7 cellular contexts compared by ENCODE assay signal in the genomic region with DNA sequence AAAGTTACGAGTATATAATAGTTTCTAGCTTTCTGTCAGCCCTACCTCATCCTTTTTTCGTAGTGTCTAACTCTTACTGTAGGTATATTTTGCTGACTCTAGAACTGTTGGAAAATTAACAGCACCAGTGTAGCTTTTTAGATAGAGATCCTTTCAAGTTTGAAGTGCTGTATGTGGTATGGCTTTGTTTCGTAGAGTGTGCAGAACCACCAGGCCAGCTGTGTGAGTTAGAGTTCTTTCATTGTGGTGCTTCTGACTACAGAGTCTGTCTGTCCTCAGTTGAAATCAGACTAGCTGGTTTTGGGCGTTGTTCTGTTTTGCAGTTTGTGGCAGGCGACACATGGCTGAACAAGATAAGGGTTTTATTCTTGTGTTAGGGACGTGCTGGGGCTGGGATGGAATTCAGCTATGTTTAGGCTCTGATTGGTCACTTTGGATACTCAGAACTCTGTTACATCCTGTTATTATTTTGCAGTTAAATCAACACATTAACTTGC. TPM values are rescaled to one million over a fixed set of nuclear protein-coding genes. Genes with fewer than 3 reads are reported as not detected.
DNase-seq lines count a peak whose midpoint lies in the region; ATAC-seq, FAIRE-seq and TF ChIP-seq lines count a peak whose summit lies in the region.

No MANE protein-coding gene starts in this region.

- TF ChIP-seq CTCF in GM12878 (IDR thresholded peaks at IDR 0.05 in 2 of 3, conservative IDR thresholded peaks at IDR 0.05 in 1 of 3; ENCODE audit: control insufficient read depth in 2 of 3, extremely low read depth in 1 of 3, insufficient read depth in 1 of 3, low read depth in 3 of 3, low read length in 3 of 3) = no peak

- no peak for TF ChIP-seq POLR2A in GM12878 (IDR thresholded peaks at IDR 0.05; ENCODE audit: low read depth, low read length)

- SMC1A ChIA-PET in GM12878 (lab: Charles Lee; ENCODE audit: uncharacterized antibody, unreplicated experiment) = interaction anchor here (0.7 to 4.9 kb wide), 17 partner anchors 8 to 276 kb away, joined by 3 to 37 read pairs (median 4); no protein-coding TSS in a partner anchor

- BruUV-seq in GM12878 (replicated peaks; lab: Mats Ljungman, UMichigan) = no TSS peak

- peak; percentile 14 for ATAC-seq in GM12878
- no peak for ATAC-seq in HG02642 (IDR thresholded peaks at IDR 0.05; ENCODE audit: poor library complexity, unreplicated experiment)

- DNase-seq in GM12878 (ENCODE audit: low read depth, low spot score) (no peak), kidney glomerular epithelial cell (lab: John Stamatoyannopoulos, UW) (peak; percentile 69), SHP77 (lab: John Stamatoyannopoulos, UW) (no peak), NCI-H1694 treated with DMSO at 0.1 percent for 48 hours (lab: John Stamatoyannopoulos, UW) (no peak)

- no peaks in the 10 kb centered on the region for H3K36me3 ChIP-seq in HUES6 (ENCODE audit: control insufficient read depth, insufficient read depth, low read length)
- no peaks in the 10 kb centered on the region for H3K36me3 ChIP-seq in GM12878 (ENCODE audit: control insufficient read depth in 2 of 2, insufficient read depth in 2 of 2, low read length in 1 of 2)
- H3K36me3 ChIP-seq in subcutaneous abdominal adipose tissue (ENCODE audit: control insufficient read depth in 5 of 5, insufficient read depth in 5 of 5, low read length in 5 of 5) = no peaks in the 10 kb centered on the region

- CTCF ChIA-PET in GM12878 (lab: Yijun Ruan, JAX) = interaction anchor here (0.6 to 2.1 kb wide), 9 partner anchors 10 to 88 kb away, joined by 3 to 7 read pairs (median 3); no protein-coding TSS in a partner anchor

- no peaks in the 10 kb centered on the region for H3K9me3 ChIP-seq in HUES6 (ENCODE audit: control insufficient read depth, insufficient read depth, low read depth, low read length)
- H3K9me3 ChIP-seq in GM12878 (replicated peaks; ENCODE audit: control insufficient read depth, insufficient read depth, low read length) = no peaks in the 10 kb centered on the region; the same call in 2 of the 3 replicates
- no peaks in the 10 kb centered on the region for H3K9me3 ChIP-seq in subcutaneous abdominal adipose tissue (ENCODE audit: control insufficient read depth in 5 of 5, low read length in 5 of 5)

- no peak for TF ChIP-seq RAD21 in GM12878 (IDR thresholded peaks at IDR 0.05; ENCODE audit: insufficient read depth, low read depth, low read length)

- peak overlapping the region; percentile 10; the same call in 1 of the 2 replicates for H3K4me2 ChIP-seq in GM12878 (ENCODE audit: control insufficient read depth, insufficient read depth)

- H4K20me1 ChIP-seq in GM12878 (ENCODE audit: control insufficient read depth, insufficient read depth) = peaks cover 2% of the 10 kb centered on the region

- H3K79me2 ChIP-seq in GM12878 (ENCODE audit: control insufficient read depth, insufficient read depth, low read length) = peaks cover 59% of the 10 kb centered on the region

- H3K9ac ChIP-seq in HUES6 (ENCODE audit: low read length) (peak overlapping the region; percentile 1), GM12878 (ENCODE audit: control insufficient read depth, insufficient read depth, low read length) (peak overlapping the region; percentile 13; the same call in 1 of the 2 replicates), subcutaneous abdominal adipose tissue (ENCODE audit: low read length in 5 of 5) (peak overlapping the region; percentile 23 to 73 (median 43))

- intact Hi-C loops in GM12878 (cut with micrococcal nuclease; ENCODE audit: unreplicated experiment) = loop anchor here (5.0 to 10.0 kb wide), 4 partner anchors 93 to 855 kb away; no protein-coding TSS in a partner anchor

- TF ChIP-seq EP300 in GM12878 (IDR thresholded peaks at IDR 0.05; ENCODE audit: borderline replicate concordance in 1 of 2, control insufficient read depth in 1 of 2, low read depth in 2 of 2, low read length in 2 of 2) = no peak

- RAD21 ChIA-PET in GM12878 (lab: Charles Lee; ENCODE audit: unreplicated experiment) = interaction anchor here (0.7 to 2.2 kb wide), 8 partner anchors 13 to 156 kb away, joined by 3 to 15 read pairs (median 3); no protein-coding TSS in a partner anchor

- in situ Hi-C loops in GM12878 (cut with MboI) = loop anchor here (10.0 kb wide), 1 partner anchor 615 kb away; no protein-coding TSS in a partner anchor

- H3K27ac ChIP-seq in HUES6 (ENCODE audit: low read depth, low read length) (no peak overlapping the region), GM12878 (ENCODE audit: control insufficient read depth, insufficient read depth) (no peak overlapping the region), subcutaneous abdominal adipose tissue (ENCODE audit: low read depth, low read length) (peak overlapping the region; percentile 49)

- H3K4me1 ChIP-seq in HUES6 (ENCODE audit: control insufficient read depth, insufficient read depth, low read length) (peaks cover 25% of the 10 kb centered on the region), GM12878 (ENCODE audit: control insufficient read depth, insufficient read depth, low read length) (peaks cover 15% of the 10 kb centered on the region), subcutaneous abdominal adipose tissue (ENCODE audit: control insufficient read depth in 5 of 5, insufficient read depth in 5 of 5, low read length in 5 of 5) (peaks cover 5 to 73% (median 62%) of the 10 kb centered on the region in 5 donors)

- H2AFZ ChIP-seq in GM12878 (ENCODE audit: control insufficient read depth, low read depth, low read length) = no peak overlapping the region

- WGBS in GM12878 (ENCODE audit: insufficient coverage, insufficient replicate concordance, low lambda C conversion rate, missing lambda C conversion rate) = 87% methylated on average over 6 of the region's 6 CpGs

- peak overlapping the region; percentile 43 for H3K4me3 ChIP-seq in HUES6 (ENCODE audit: low read depth, low read length)
- H3K4me3 ChIP-seq in GM12878 = peak overlapping the region; percentile 49
- peak overlapping the region; percentile 10 to 96 (median 59) for H3K4me3 ChIP-seq in subcutaneous abdominal adipose tissue (ENCODE audit: low read depth in 1 of 5, low read length in 5 of 5)

- no peak for FAIRE-seq in GM12878 (lab: Jason Lieb, UNC)

- POLR2A ChIA-PET in GM12878 (lab: Charles Lee) = interaction anchor here (0.6 to 1.4 kb wide), 4 partner anchors 13 to 292 kb away, joined by 3 to 6 read pairs (median 4); no protein-coding TSS in a partner anchor

- H3K27me3 ChIP-seq in HUES6 (ENCODE audit: control insufficient read depth, insufficient read depth, low read length) (no peaks in the 10 kb centered on the region), GM12878 (replicated peaks in 1 of 2; ENCODE audit: control insufficient read depth in 2 of 2, insufficient read depth in 2 of 2, low read length in 1 of 2) (no peaks in the 10 kb centered on the region), subcutaneous abdominal adipose tissue (ENCODE audit: control insufficient read depth in 5 of 5, insufficient read depth in 4 of 5, low read length in 5 of 5) (no peaks in the 10 kb centered on the region)

TF ChIP-seq in GM12878, 131 proteins besides CTCF, POLR2A, EP300 and RAD21:
- no peak for TF ChIP-seq YBX1 (IDR thresholded peaks at IDR 0.05)

RNA-seq across cellular contexts. Expression of gene ARHGEF12, which starts 3.2 kb away (rescaled TPM):
- total RNA-seq in GM12878 (2013; cell fraction: nucleolus; rRNA removed) = 183 and 194 TPM in 2 replicates
- total RNA-seq in GM12878 (2014; rRNA removed) (24.0 and 28.5 TPM in 2 replicates), GM12878 (2014; rRNA removed; fragmentation: Illumina TruSeq; extraction: Trizol) (39.4 and 39.5 TPM in 2 replicates), GM12878 (2021) (36.5 and 40.8 TPM in 2 replicates)
- 10.0 TPM for polyA plus RNA-seq in GM12878 (2011; ENCODE audit: low read depth)
- polyA plus RNA-seq in GM12878 (2011; rRNA removed) (23.9 and 28.4 TPM in 2 replicates), GM12878 (2014; fragmentation: Illumina TruSeq; extraction: Trizol) (30.3 and 35.0 TPM in 2 replicates), GM12878 (2014; fragmentation: Nextera tagmentation; extraction: Ambion mirVana) (1 to 10 TPM; 2.7 to 3.6 TPM), GM12878 (2014; rRNA removed) (15.8 and 17.9 TPM in 2 replicates), GM12878 (2016; fragmentation: Nextera tagmentation; extraction: Ambion mirVana) (10 to 100 TPM; 14.8 to 14.9 TPM)
- 13.8 and 16.1 TPM in 2 replicates for polyA plus RNA-seq in GM12878 (2011; cell fraction: cytosol; rRNA removed)
- 20.5 and 29.4 TPM in 2 replicates for polyA plus RNA-seq in GM12878 (2011; cell fraction: nucleus; rRNA removed)
- 10.0 and 11.7 TPM in 2 replicates for polyA plus RNA-seq in GM12878 (2012)
- 74.0 and 93.3 TPM in 2 replicates for polyA minus RNA-seq in GM12878 (2011; rRNA and poly(A)+ RNA removed)
- polyA minus RNA-seq in GM12878 (2011; cell fraction: cytosol; rRNA and poly(A)+ RNA removed) = 28.7 and 33.9 TPM in 2 replicates
- 42.0 and 81.6 TPM in 2 replicates for polyA minus RNA-seq in GM12878 (2011; cell fraction: nucleus; rRNA and poly(A)+ RNA removed)

RNA-seq across cellular contexts. Expression of gene TLCD5, which starts 14.3 kb away (rescaled TPM):
- 49.4 and 51.2 TPM in 2 replicates for total RNA-seq in GM12878 (2013; cell fraction: nucleolus; rRNA removed)
- 2.6 and 3.7 TPM in 2 replicates for total RNA-seq in GM12878 (2014; rRNA removed)
- total RNA-seq in GM12878 (2014; rRNA removed; fragmentation: Illumina TruSeq; extraction: Trizol) = 3.0 and 3.1 TPM in 2 replicates
- total RNA-seq in GM12878 (2021) = 3.1 and 3.5 TPM in 2 replicates
- polyA plus RNA-seq in GM12878 (2011; ENCODE audit: low read depth) = 1.00 TPM
- polyA plus RNA-seq in GM12878 (2011; rRNA removed) = 13.3 and 15.7 TPM in 2 replicates
- polyA plus RNA-seq in GM12878 (2011; cell fraction: cytosol; rRNA removed) = 10.3 and 11.1 TPM in 2 replicates
- polyA plus RNA-seq in GM12878 (2011; cell fraction: nucleus; rRNA removed) = 17.1 and 18.5 TPM in 2 replicates
- polyA plus RNA-seq in GM12878 (2012) = 0.79 and 1.0 TPM in 2 replicates
- polyA plus RNA-seq in GM12878 (2014; fragmentation: Illumina TruSeq; extraction: Trizol) = 3.2 and 4.7 TPM in 2 replicates
- 1 to 10 TPM; 2.4 to 3.1 TPM for polyA plus RNA-seq in GM12878 (2014; fragmentation: Nextera tagmentation; extraction: Ambion mirVana)
- 4.6 and 5.6 TPM in 2 replicates for polyA plus RNA-seq in GM12878 (2014; rRNA removed)
- polyA plus RNA-seq in GM12878 (2016; fragmentation: Nextera tagmentation; extraction: Ambion mirVana) = 1 to 10 TPM; 2.8 to 4.4 TPM
- 10.8 and 12.8 TPM in 2 replicates for polyA minus RNA-seq in GM12878 (2011; rRNA and poly(A)+ RNA removed)
- polyA minus RNA-seq in GM12878 (2011; cell fraction: cytosol; rRNA and poly(A)+ RNA removed) = 2.4 and 3.4 TPM in 2 replicates
- polyA minus RNA-seq in GM12878 (2011; cell fraction: nucleus; rRNA and poly(A)+ RNA removed) = 4.1 and 7.5 TPM in 2 replicates
